In genomic region chr3:42681361-42682038, GRCh38 we compare ENCODE assay signal across 20 cellular contexts. TPM values are rescaled to one million over a fixed set of nuclear protein-coding genes. Genes with fewer than 3 reads are reported as not detected.
DNase-seq lines count a peak whose midpoint lies in the region; ATAC-seq and TF ChIP-seq lines count a peak whose summit lies in the region.
"Had no signal": no experiment of that assay in that cellular context is flagged by ENCODE, and none has a peak within 500 bp of the region (broad histone marks: within the 10 kb centered on the region; RNA-seq: fewer than 3 reads in every experiment).

No MANE protein-coding gene starts in this region.

- H3K4me3 ChIP-seq in sigmoid colon: no peak overlapping the region
- H3K4me3 ChIP-seq in upper lobe of right lung: no peak overlapping the region
- H3K4me3 ChIP-seq: BLaER1, GM23338 had no signal

- intact Hi-C loops in cardiac septum (cut with DNase I) (loop anchor here (2.0 kb wide), 1 partner anchor 27 kb away; no protein-coding TSS in a partner anchor), left cardiac atrium (cut with DNase I) (no loop called here), sigmoid colon (cut with DNase I) (no loop called here), upper lobe of right lung (cut with DNase I) (no loop called here)

- ATAC-seq in left cardiac atrium: no peak
- ATAC-seq in upper lobe of right lung: no peak
- no peak for ATAC-seq in HG03460 (IDR thresholded peaks at IDR 0.05; ENCODE audit: unreplicated experiment)
- ATAC-seq in GM18511 (IDR thresholded peaks at IDR 0.05; ENCODE audit: unreplicated experiment): no peak
- ATAC-seq: GM23338, HCT116, HepG2 had no signal

- TF ChIP-seq EP300 in sigmoid colon (IDR thresholded peaks at IDR 0.05): no peak

- TF ChIP-seq CTCF in sigmoid colon (IDR thresholded peaks at IDR 0.05) (no peak), upper lobe of right lung (IDR thresholded peaks at IDR 0.05) (no peak)

- H3K9me3 ChIP-seq in sigmoid colon (no peaks in the 10 kb centered on the region), upper lobe of right lung (no peaks in the 10 kb centered on the region)

- H3K36me3 ChIP-seq in sigmoid colon (no peaks in the 10 kb centered on the region), upper lobe of right lung (no peaks in the 10 kb centered on the region)
- H3K36me3 ChIP-seq: BLaER1 had no signal

- DNase-seq in cardiac septum (ENCODE audit: low spot score) (peak; percentile 47), left cardiac atrium (no peak), caudate nucleus (lab: John Stamatoyannopoulos, UW) (peak in 9 of 61 donors; percentile 24 to 85 (median 48)), sigmoid colon (peak; percentile 46), upper lobe of right lung (peak; percentile 37), middle frontal gyrus (ENCODE audit: extremely low spot score, low spot score) (no peak)
- DNase-seq: 8988T; CD4-positive, alpha-beta memory T cell; DMS 273 treated with DMSO at 0.1 percent for 48 hours had no signal

- no peak for TF ChIP-seq POLR2A in sigmoid colon (IDR thresholded peaks at IDR 0.05)

- WGBS in sigmoid colon, 2 donors: 81 to 85% methylated on average over 10 of the region's 10 CpGs

- H3K4me1 ChIP-seq in sigmoid colon (peaks cover 0 to 34% (median 30%) of the 10 kb centered on the region in 4 donors), upper lobe of right lung (no peaks in the 10 kb centered on the region)
- H3K4me1 ChIP-seq: BLaER1 had no signal

- H3K27me3 ChIP-seq in sigmoid colon (peaks cover 0 to 8% (median 0%) of the 10 kb centered on the region in 3 donors), upper lobe of right lung (peaks cover 8% of the 10 kb centered on the region)
- H3K27me3 ChIP-seq: BLaER1 had no signal

- H3K27ac ChIP-seq in caudate nucleus (ENCODE audit: low read depth, low read length) (peak overlapping the region; percentile 21), sigmoid colon (no peak overlapping the region), upper lobe of right lung (no peak overlapping the region)
- H3K27ac ChIP-seq: BLaER1 had no signal

RNA-seq across cellular contexts. Expression of gene KLHL40, which starts 3.8 kb away (rescaled TPM):
- total RNA-seq in cardiac septum: 0.57 TPM
- total RNA-seq in left cardiac atrium: under 1 TPM in 1 of 2 donors, not detected in 1; 0.86 TPM
- under 1 TPM in 1 of 4 donors, not detected in 3; under 0.01 TPM for total RNA-seq in sigmoid colon
- polyA plus RNA-seq in sigmoid colon: not detected
- not detected for total RNA-seq in upper lobe of right lung
- total RNA-seq: A673; CD4-positive, alpha-beta memory T cell; GM23338; HepG2; HFFc6 had no signal
- polyA plus RNA-seq: AG04450; CD14-positive monocyte; CD4-positive, alpha-beta memory T cell; GM23338; HepG2; IgD-negative memory B cell had no signal

RNA-seq across cellular contexts. Expression of gene HHATL, which starts 21.1 kb away (rescaled TPM):
- total RNA-seq in cardiac septum: 505 TPM
- 100 to 1,000 TPM; 431 to 706 TPM for total RNA-seq in left cardiac atrium
- not detected for total RNA-seq in sigmoid colon
- 1 to 10 TPM in 1 of 3 donors, under 1 TPM in 1, not detected in 1; 0.31 to 1.4 TPM for polyA plus RNA-seq in sigmoid colon
- not detected for total RNA-seq in upper lobe of right lung
- total RNA-seq: A673; CD4-positive, alpha-beta memory T cell; GM23338; HepG2; HFFc6 had no signal
- polyA plus RNA-seq: AG04450; CD14-positive monocyte; CD4-positive, alpha-beta memory T cell; GM23338; IgD-negative memory B cell had no signal

RNA-seq across cellular contexts. Expression of gene ZBTB47, which starts 28.0 kb away (rescaled TPM):
- total RNA-seq in cardiac septum: 202 TPM
- total RNA-seq in left cardiac atrium: 100 to 1,000 TPM in 1 of 2 donors, 10 to 100 TPM in 1; 68.5 to 108 TPM
- total RNA-seq in sigmoid colon: 10 to 100 TPM; 34.9 to 74.8 (median 56.9) TPM
- polyA plus RNA-seq in sigmoid colon: 10 to 100 TPM in 1 of 3 donors, 1 to 10 TPM in 2; 6.2 to 21.0 (median 9.5) TPM
- 28.1 TPM for total RNA-seq in upper lobe of right lung
- polyA plus RNA-seq: CD4-positive, alpha-beta memory T cell had no signal

Comparison
In these comparisons a context has a peak if more than half of its experiments do, and no peak if none do; other contexts are left out.
1. DNase-seq: peak in cardiac septum (single experiment), sigmoid colon (single experiment) and upper lobe of right lung (single experiment); none in left cardiac atrium (single experiment) and middle frontal gyrus (single experiment).
2. RNA of gene HHATL, which starts 21.1 kb away (total RNA-seq): 431 to 706 TPM in left cardiac atrium and 505 TPM in cardiac septum (single experiment); not detected in upper lobe of right lung (single experiment) and not detected in sigmoid colon; every median in the first group is over 100 times any median in the second.